Comparison of ENCODE assay signal across 12 cellular contexts in genomic region chr22:45975266-45976161, GRCh38. TPM values are rescaled to one million over a fixed set of nuclear protein-coding genes. Genes with fewer than 3 reads are reported as not detected.
A peak's percentile ranks its signal among the peaks of the same experiment; 100 is the strongest.
DNase-seq lines count a peak whose midpoint lies in the region; ATAC-seq and TF ChIP-seq lines count a peak whose summit lies in the region.
"Had no signal": no experiment of that assay in that cellular context is flagged by ENCODE, and none has a peak within 500 bp of the region (broad histone marks: within the 10 kb centered on the region; RNA-seq: fewer than 3 reads in every experiment).

No MANE protein-coding gene starts in this region.

- no peaks in the 10 kb centered on the region for H3K36me3 Mint-ChIP-seq in activated CD4-positive, alpha-beta T cell treated with anti-CD3 and anti-CD28 coated beads, Interleukin-2, amount 10 ng/mL, durations not matched to agents 7 days and 5 days (ENCODE audit: low read depth)

- H3K27ac ChIP-seq in C4-2B (peak overlapping the region; percentile 86), HUES64 (ENCODE audit: low read depth, low read length) (no peak overlapping the region), breast epithelium (peak overlapping the region in 1 of 2 donors; percentile 43), mesenchymal stem cell (ENCODE audit: low read length, poor library complexity, severe bottlenecking) (no peak overlapping the region)
- H3K27ac ChIP-seq: SK-N-MC had no signal

- TF ChIP-seq CTCF in C4-2B (conservative IDR thresholded peaks at IDR 0.05) (no peak), breast epithelium (IDR thresholded peaks at IDR 0.05) (no peak)

- no peak overlapping the region for H2BK5ac ChIP-seq in mesenchymal stem cell (ENCODE audit: low read depth, low read length, poor library complexity, severe bottlenecking)

- ATAC-seq in GM21423 (IDR thresholded peaks at IDR 0.05; ENCODE audit: unreplicated experiment) (no peak), GM18520 (IDR thresholded peaks at IDR 0.05; ENCODE audit: unreplicated experiment) (no peak)

- no peak overlapping the region for H2BK15ac ChIP-seq in mesenchymal stem cell (ENCODE audit: low read depth, poor library complexity, severe bottlenecking)

- TF ChIP-seq POLR2A in breast epithelium (IDR thresholded peaks at IDR 0.05) = no peak

- peak overlapping the region; percentile 90 for H3K4me2 ChIP-seq in mesenchymal stem cell (ENCODE audit: low read length, poor library complexity, severe bottlenecking)

- peaks cover 8% of the 10 kb centered on the region for H3K4me1 Mint-ChIP-seq in activated CD4-positive, alpha-beta T cell treated with anti-CD3 and anti-CD28 coated beads, Interleukin-2, amount 10 ng/mL, durations not matched to agents 7 days and 5 days

- 3% methylated on average over 79 of the region's 79 CpGs for WGBS in HUES64
- WGBS in mesenchymal stem cell = 8% methylated on average over 56 of the region's 79 CpGs

- H3K36me3 ChIP-seq in HUES64 (ENCODE audit: insufficient read depth, low read length) (no peaks in the 10 kb centered on the region), breast epithelium (no peaks in the 10 kb centered on the region), mesenchymal stem cell (ENCODE audit: control insufficient read depth in 1 of 2, insufficient read depth in 2 of 2, low read depth in 1 of 2, low read length in 2 of 2) (peaks cover 0 to 9% of the 10 kb centered on the region in 2 experiments)

- no peak overlapping the region for H4K8ac ChIP-seq in mesenchymal stem cell (ENCODE audit: low read length)

- H3K23ac ChIP-seq in mesenchymal stem cell (ENCODE audit: low read length in 2 of 2) = peak overlapping the region in 1 of 2 experiments; percentile 9

- DNase-seq in breast epithelium (ENCODE audit: low spot score in 2 of 2) (peak in 1 of 2 donors; percentile 51), mesenchymal stem cell (no peak), GM19240 (ENCODE audit: insufficient read length, low spot score) (no peak)
- no peak for DNase-seq in activated CD4-positive, alpha-beta T cell treated with anti-CD3 and anti-CD28 coated beads, Interleukin-2, amount 10 ng/mL, durations not matched to agents 7 days and 5 days
- DNase-seq: head of caudate nucleus; stimulated activated CD4-positive, alpha-beta T cell treated with anti-CD3 and anti-CD28 coated beads, Interleukin-4, amount 100 ng/mL, for 4 hours had no signal

- H2AK5ac ChIP-seq in mesenchymal stem cell (ENCODE audit: low read length, severe bottlenecking) = no peak overlapping the region

- H3K9me3 ChIP-seq in HUES64 (ENCODE audit: insufficient read depth, low read depth, low read length) (peaks cover 7% of the 10 kb centered on the region), breast epithelium (no peaks in the 10 kb centered on the region), mesenchymal stem cell (ENCODE audit: control insufficient read depth, low read length) (no peaks in the 10 kb centered on the region)

- peak overlapping the region; percentile 32 for H3K4me3 ChIP-seq in HUES64 (ENCODE audit: low read length)
- peak overlapping the region in 2 of 3 donors; percentile 47 to 78 for H3K4me3 ChIP-seq in breast epithelium
- H3K4me3 ChIP-seq in mesenchymal stem cell (ENCODE audit: insufficient read depth in 1 of 2, low read depth in 1 of 2, low read length in 2 of 2) = peak overlapping the region in 1 of 2 experiments; percentile 65

- H3K4ac ChIP-seq in mesenchymal stem cell (ENCODE audit: low read depth in 1 of 2, low read length in 2 of 2) = no peak overlapping the region

- POLR2A ChIA-PET in activated CD4-positive, alpha-beta T cell treated with anti-CD3 and anti-CD28 coated beads, Interleukin-2, amount 10 ng/mL, durations not matched to agents 7 days and 5 days (lab: Charles Lee) = no interaction called here

- CTCF ChIA-PET in activated CD4-positive, alpha-beta T cell treated with anti-CD3 and anti-CD28 coated beads, Interleukin-2, amount 10 ng/mL, durations not matched to agents 7 days and 5 days (lab: Charles Lee) = interaction anchor here (1.5 kb wide), 1 partner anchor 392 kb away, joined by 3 read pairs; no protein-coding TSS in a partner anchor

- H3K18ac ChIP-seq in mesenchymal stem cell (ENCODE audit: low read depth in 1 of 2, low read length in 2 of 2) = no peak overlapping the region

- H3K9me3 Mint-ChIP-seq in activated CD4-positive, alpha-beta T cell treated with anti-CD3 and anti-CD28 coated beads, Interleukin-2, amount 10 ng/mL, durations not matched to agents 7 days and 5 days = no peaks in the 10 kb centered on the region

- no peak overlapping the region for H2BK12ac ChIP-seq in mesenchymal stem cell (ENCODE audit: low read length in 2 of 2)

- no peak overlapping the region for H3K14ac ChIP-seq in mesenchymal stem cell (ENCODE audit: low read length in 2 of 2)

- H3K79me1 ChIP-seq in mesenchymal stem cell (replicated peaks; ENCODE audit: low read length, poor library complexity, severe bottlenecking) = peaks cover 6% of the 10 kb centered on the region

- H3K4me3 Mint-ChIP-seq in activated CD4-positive, alpha-beta T cell treated with anti-CD3 and anti-CD28 coated beads, Interleukin-2, amount 10 ng/mL, durations not matched to agents 7 days and 5 days = no peak overlapping the region

- H3K27me3 ChIP-seq in HUES64 (ENCODE audit: insufficient read depth, low read length) (peaks cover 91% of the 10 kb centered on the region), breast epithelium (peaks cover 13 to 65% of the 10 kb centered on the region in 2 donors), mesenchymal stem cell (ENCODE audit: control insufficient read depth in 1 of 2, insufficient read depth in 1 of 2, low read length in 2 of 2) (peaks cover 13 to 72% of the 10 kb centered on the region in 2 experiments)

- no peak overlapping the region for H2AFZ ChIP-seq in mesenchymal stem cell (ENCODE audit: low read depth, low read length)

- peaks cover 11% of the 10 kb centered on the region; the same call in 1 of the 2 replicates for H3K4me1 ChIP-seq in HUES64 (ENCODE audit: insufficient read depth, low read length)
- H3K4me1 ChIP-seq in breast epithelium = peaks cover 25 to 31% of the 10 kb centered on the region in 2 donors
- peaks cover 67% of the 10 kb centered on the region for H3K4me1 ChIP-seq in mesenchymal stem cell (ENCODE audit: control insufficient read depth, insufficient read depth, low read depth, low read length)

- no peak overlapping the region for H3K27ac Mint-ChIP-seq in activated CD4-positive, alpha-beta T cell treated with anti-CD3 and anti-CD28 coated beads, Interleukin-2, amount 10 ng/mL, durations not matched to agents 7 days and 5 days

- no peak overlapping the region for H4K91ac ChIP-seq in mesenchymal stem cell (ENCODE audit: low read length)

- peaks cover 48% of the 10 kb centered on the region for H3K27me3 Mint-ChIP-seq in activated CD4-positive, alpha-beta T cell treated with anti-CD3 and anti-CD28 coated beads, Interleukin-2, amount 10 ng/mL, durations not matched to agents 7 days and 5 days

- intact Hi-C loops in breast epithelium (cut with DNase I; ENCODE audit: low total_unique reads) = no loop called here

- no peak overlapping the region for H2BK120ac ChIP-seq in mesenchymal stem cell (ENCODE audit: low read depth, low read length)

- H3K9ac ChIP-seq in HUES64 (ENCODE audit: low read depth, low read length) = no peak overlapping the region; the same call in 1 of the 2 replicates
- no peak overlapping the region for H3K9ac ChIP-seq in mesenchymal stem cell (ENCODE audit: low read length)

RNA-seq across cellular contexts. Expression of gene WNT7B, which starts 1.4 kb away (rescaled TPM):
- polyA plus RNA-seq in HUES64 (2013, experiment 1 of 2) = 0.80 TPM
- 1.5 TPM for polyA plus RNA-seq in HUES64 (2013, experiment 2 of 2)
- 1 to 10 TPM in 2 of 3 donors, not detected in 1; 2.2 to 2.9 TPM for total RNA-seq in breast epithelium
- polyA plus RNA-seq in mesenchymal stem cell (2013, experiment 1 of 2) = not detected
- polyA plus RNA-seq in mesenchymal stem cell (2013, experiment 2 of 2) = not detected
- total RNA-seq in activated CD4-positive, alpha-beta T cell treated with anti-CD3 and anti-CD28 coated beads, Interleukin-2, amount 10 ng/mL, durations not matched to agents 7 days and 5 days = not detected
- total RNA-seq: activated CD8-positive, alpha-beta memory T cell treated with anti-CD3 and anti-CD28 coated beads for 36 hours had no signal
